Comparison of ENCODE assay signal across 23 cellular contexts in genomic region chr4:129063640-129064039, GRCh38. TPM values are rescaled to one million over a fixed set of nuclear protein-coding genes. Genes with fewer than 3 reads are reported as not detected.
DNase-seq lines count a peak whose midpoint lies in the region; ATAC-seq, FAIRE-seq and TF ChIP-seq lines count a peak whose summit lies in the region.
"Had no signal": no experiment of that assay in that cellular context is flagged by ENCODE, and none has a peak within 500 bp of the region (broad histone marks: within the 10 kb centered on the region; RNA-seq: fewer than 3 reads in every experiment).

No MANE protein-coding gene starts in this region.

- H3K9me3 Mint-ChIP-seq in activated CD8-positive, alpha-beta memory T cell treated with anti-CD3 and anti-CD28 coated beads, Interleukin-2, amount 10 ng/mL, durations not matched to agents 7 days and 5 days (ENCODE audit: low read depth): peaks cover 31% of the 10 kb centered on the region

- no TSS peak for BruUV-seq in mammary epithelial cell (replicated peaks; lab: Mats Ljungman, UMichigan)

- H3K79me2 ChIP-seq in mammary epithelial cell (ENCODE audit: insufficient read depth, low read length): no peaks in the 10 kb centered on the region

- WGBS in mammary epithelial cell (ENCODE audit: low coverage, missing lambda C conversion rate): 83% methylated on average over 2 of the region's 2 CpGs
- 91 to 100% methylated on average over 2 of the region's 2 CpGs for WGBS in tibial nerve, 2 donors

- no peak overlapping the region for H3K4me2 ChIP-seq in mammary epithelial cell (ENCODE audit: insufficient read depth, low read depth, low read length)
- H3K4me2 ChIP-seq: BLaER1 had no signal

- H3K27me3 ChIP-seq in mammary epithelial cell (ENCODE audit: insufficient read depth, low read length): no peaks in the 10 kb centered on the region
- H3K27me3 ChIP-seq in breast epithelium: no peaks in the 10 kb centered on the region
- no peaks in the 10 kb centered on the region for H3K27me3 ChIP-seq in bronchial epithelial cell (ENCODE audit: control insufficient read depth, insufficient read depth, low read length)
- no peaks in the 10 kb centered on the region for H3K27me3 ChIP-seq in foreskin keratinocyte
- H3K27me3 ChIP-seq in subcutaneous abdominal adipose tissue (ENCODE audit: control insufficient read depth in 5 of 5, insufficient read depth in 4 of 5, low read length in 5 of 5): no peaks in the 10 kb centered on the region
- no peaks in the 10 kb centered on the region for H3K27me3 ChIP-seq in tibial nerve
- H3K27me3 ChIP-seq: BLaER1 had no signal

- no peaks in the 10 kb centered on the region for H4K20me1 ChIP-seq in mammary epithelial cell (ENCODE audit: insufficient read depth, low read length)
- H4K20me1 ChIP-seq: BLaER1 had no signal

- peaks cover 74% of the 10 kb centered on the region for H3K36me3 Mint-ChIP-seq in activated CD8-positive, alpha-beta memory T cell treated with anti-CD3 and anti-CD28 coated beads, Interleukin-2, amount 10 ng/mL, durations not matched to agents 7 days and 5 days

- no peak for FAIRE-seq in bronchial epithelial cell (lab: Jason Lieb, UNC)
- FAIRE-seq: A204.1, G401.6, GM12892, H54 had no signal

- TF ChIP-seq POLR2A in breast epithelium (IDR thresholded peaks at IDR 0.05) (no peak), tibial nerve (IDR thresholded peaks at IDR 0.05) (no peak)

- dilution Hi-C loops in mammary epithelial cell (cut with HindIII; ENCODE audit: low sequenced_read_pairs): no loop called here

- no peak overlapping the region for H2AFZ ChIP-seq in mammary epithelial cell (ENCODE audit: low read depth, low read length)

- no peak overlapping the region for H3K27ac Mint-ChIP-seq in activated CD8-positive, alpha-beta memory T cell treated with anti-CD3 and anti-CD28 coated beads, Interleukin-2, amount 10 ng/mL, durations not matched to agents 7 days and 5 days
- H3K27ac Mint-ChIP-seq: B cell; CD4-positive, CD25-positive, alpha-beta regulatory T cell; CD8-positive, alpha-beta T cell had no signal

- H3K36me3 ChIP-seq in mammary epithelial cell (ENCODE audit: insufficient read depth, low read length) (no peaks in the 10 kb centered on the region), breast epithelium (no peaks in the 10 kb centered on the region), bronchial epithelial cell (ENCODE audit: control insufficient read depth, insufficient read depth, low read length) (no peaks in the 10 kb centered on the region), subcutaneous abdominal adipose tissue (ENCODE audit: control insufficient read depth in 5 of 5, insufficient read depth in 5 of 5, low read length in 5 of 5) (peaks cover 0 to 14% (median 10%) of the 10 kb centered on the region in 5 donors), tibial nerve (peaks cover 0 to 44% (median 0%) of the 10 kb centered on the region in 3 donors)
- H3K36me3 ChIP-seq: HAP-1 had no signal

- H3K9ac ChIP-seq in mammary epithelial cell (ENCODE audit: insufficient read depth, low read length) (no peak overlapping the region), subcutaneous abdominal adipose tissue (ENCODE audit: low read length in 5 of 5) (no peak overlapping the region)
- H3K9ac ChIP-seq: BLaER1 had no signal

- DNase-seq in mammary epithelial cell: peak; percentile 3
- DNase-seq in breast epithelium (ENCODE audit: low spot score in 2 of 2): no peak
- peak; percentile 57 for DNase-seq in bronchial epithelial cell (ENCODE audit: low read depth)
- DNase-seq in foreskin keratinocyte: peak in 1 of 2 donors; percentile 4
- no peak for DNase-seq in activated CD8-positive, alpha-beta memory T cell treated with anti-CD3 and anti-CD28 coated beads, Interleukin-2, amount 10 ng/mL, durations not matched to agents 7 days and 5 days
- no peak for DNase-seq in tibial nerve (ENCODE audit: low spot score in 2 of 2)
- DNase-seq: Caco-2; CD4-positive, CD25-positive, alpha-beta regulatory T cell; CD8-positive, alpha-beta T cell; DMS153; DND-41; GOT3 had no signal

- H3K4me3 Mint-ChIP-seq in activated CD8-positive, alpha-beta memory T cell treated with anti-CD3 and anti-CD28 coated beads, Interleukin-2, amount 10 ng/mL, durations not matched to agents 7 days and 5 days: no peak overlapping the region
- H3K4me3 Mint-ChIP-seq: B cell; CD4-positive, CD25-positive, alpha-beta regulatory T cell; CD8-positive, alpha-beta T cell had no signal

- in situ Hi-C loops in mammary epithelial cell (cut with MboI; ENCODE audit: low sequenced_read_pairs in 2 of 2): no loop called here

- H3K27me3 Mint-ChIP-seq in activated CD8-positive, alpha-beta memory T cell treated with anti-CD3 and anti-CD28 coated beads, Interleukin-2, amount 10 ng/mL, durations not matched to agents 7 days and 5 days: no peaks in the 10 kb centered on the region
- H3K27me3 Mint-ChIP-seq: B cell; CD4-positive, CD25-positive, alpha-beta regulatory T cell had no signal

- H3K9me3 ChIP-seq in mammary epithelial cell (replicated peaks; ENCODE audit: insufficient read depth, low read length) (peaks cover 12% of the 10 kb centered on the region), breast epithelium (peaks cover 39 to 67% of the 10 kb centered on the region in 2 donors), subcutaneous abdominal adipose tissue (ENCODE audit: control insufficient read depth in 5 of 5, low read length in 5 of 5) (peaks cover 20 to 53% (median 45%) of the 10 kb centered on the region in 5 donors), tibial nerve (peaks cover 5 to 87% (median 22%) of the 10 kb centered on the region in 4 donors)

- no peaks in the 10 kb centered on the region for H3K4me1 Mint-ChIP-seq in activated CD8-positive, alpha-beta memory T cell treated with anti-CD3 and anti-CD28 coated beads, Interleukin-2, amount 10 ng/mL, durations not matched to agents 7 days and 5 days
- H3K4me1 Mint-ChIP-seq: B cell; CD4-positive, CD25-positive, alpha-beta regulatory T cell had no signal

- CTCF ChIA-PET in mammary epithelial cell (lab: Charles Lee; ENCODE audit: low non-redundant PET): no interaction called here
- CTCF ChIA-PET in activated CD8-positive, alpha-beta memory T cell treated with anti-CD3 and anti-CD28 coated beads, Interleukin-2, amount 10 ng/mL, durations not matched to agents 7 days and 5 days (lab: Charles Lee): no interaction called here

- no peaks in the 10 kb centered on the region for H3K4me1 ChIP-seq in mammary epithelial cell (ENCODE audit: insufficient read depth, low read length)
- no peaks in the 10 kb centered on the region for H3K4me1 ChIP-seq in breast epithelium
- no peaks in the 10 kb centered on the region for H3K4me1 ChIP-seq in foreskin keratinocyte
- H3K4me1 ChIP-seq in subcutaneous abdominal adipose tissue (ENCODE audit: control insufficient read depth in 5 of 5, insufficient read depth in 5 of 5, low read length in 5 of 5): no peaks in the 10 kb centered on the region
- H3K4me1 ChIP-seq in tibial nerve: no peaks in the 10 kb centered on the region
- H3K4me1 ChIP-seq: BLaER1, Caco-2, HAP-1 had no signal

- no peak for TF ChIP-seq EP300 in tibial nerve (IDR thresholded peaks at IDR 0.05)

- TF ChIP-seq CTCF in mammary epithelial cell (conservative IDR thresholded peaks at IDR 0.05 in 1 of 2, IDR thresholded peaks at IDR 0.05 in 1 of 2; ENCODE audit: extremely low read depth in 1 of 2, insufficient read depth in 1 of 2, low read depth in 1 of 2, low read length in 2 of 2): no peak
- no peak for TF ChIP-seq CTCF in breast epithelium (IDR thresholded peaks at IDR 0.05)
- TF ChIP-seq CTCF in bronchial epithelial cell (IDR thresholded peaks at IDR 0.05; ENCODE audit: insufficient read depth, low read length, severe bottlenecking): no peak
- TF ChIP-seq CTCF in foreskin keratinocyte (conservative IDR thresholded peaks at IDR 0.05): no peak
- TF ChIP-seq CTCF in tibial nerve (IDR thresholded peaks at IDR 0.05): no peak

- no peak overlapping the region for H3K27ac ChIP-seq in mammary epithelial cell (ENCODE audit: insufficient read depth, low read depth, low read length)
- H3K27ac ChIP-seq in breast epithelium: no peak overlapping the region
- no peak overlapping the region for H3K27ac ChIP-seq in foreskin keratinocyte
- H3K27ac ChIP-seq in subcutaneous abdominal adipose tissue (ENCODE audit: low read depth, low read length): no peak overlapping the region
- no peak overlapping the region for H3K27ac ChIP-seq in tibial nerve
- H3K27ac ChIP-seq: 22Rv1, BLaER1, C4-2B had no signal

- H3K4me3 ChIP-seq in mammary epithelial cell (replicated peaks in 1 of 3; ENCODE audit: insufficient read depth in 1 of 3, low read depth in 2 of 3, low read length in 3 of 3) (no peak overlapping the region), breast epithelium (no peak overlapping the region), bronchial epithelial cell (ENCODE audit: low read depth, low read length) (no peak overlapping the region), subcutaneous abdominal adipose tissue (ENCODE audit: low read depth in 1 of 5, low read length in 5 of 5) (peak overlapping the region in 3 of 5 donors; percentile 38 to 49 (median 39)), tibial nerve (no peak overlapping the region)
- H3K4me3 ChIP-seq: BLaER1, HAP-1 had no signal

- ATAC-seq in foreskin keratinocyte (peak; percentile 52), HG03139 (IDR thresholded peaks at IDR 0.05; ENCODE audit: unreplicated experiment) (no peak)
- ATAC-seq in activated CD8-positive, alpha-beta memory T cell treated with anti-CD3 and anti-CD28 coated beads, Interleukin-2, amount 10 ng/mL, durations not matched to agents 7 days and 5 days: no peak
- ATAC-seq: CD8-positive, alpha-beta T cell had no signal

- intact Hi-C loops in mammary epithelial cell (cut with micrococcal nuclease) (no loop called here), breast epithelium (cut with DNase I; ENCODE audit: low total_unique reads) (no loop called here)

RNA-seq across cellular contexts. Expression of gene SCLT1, which starts 29.7 kb away (rescaled TPM):
- total RNA-seq in mammary epithelial cell (10 to 100 TPM in 1 of 2 donors, 1 to 10 TPM in 1; 7.2 to 13.3 TPM), breast epithelium (10 to 100 TPM; 11.5 to 23.6 (median 18.7) TPM), bronchial epithelial cell (5.3 and 7.3 TPM in 2 replicates), foreskin keratinocyte (12.1 and 14.2 TPM in 2 replicates), tibial nerve (10 to 100 TPM in 3 of 4 donors, 1 to 10 TPM in 1; 9.2 to 28.8 (median 18.6) TPM)
- polyA plus RNA-seq in mammary epithelial cell (4.2 TPM), foreskin keratinocyte (4.8 and 6.9 TPM in 2 replicates)
- polyA minus RNA-seq in mammary epithelial cell: not detected
- total RNA-seq in activated CD8-positive, alpha-beta memory T cell treated with anti-CD3 and anti-CD28 coated beads, Interleukin-2, amount 10 ng/mL, durations not matched to agents 7 days and 5 days: 10 to 100 TPM; 31.3 to 53.4 TPM

RNA-seq across cellular contexts. Expression of gene C4orf33, which starts 32.3 kb away (rescaled TPM):
- 10 to 100 TPM; 11.5 to 13.3 TPM for total RNA-seq in mammary epithelial cell
- polyA plus RNA-seq in mammary epithelial cell: 6.6 TPM
- polyA minus RNA-seq in mammary epithelial cell: 6.0 TPM
- total RNA-seq in breast epithelium: 10 to 100 TPM; 11.1 to 29.3 (median 12.0) TPM
- total RNA-seq in bronchial epithelial cell: 4.7 and 6.6 TPM in 2 replicates
- total RNA-seq in foreskin keratinocyte: 12.4 and 13.2 TPM in 2 replicates
- polyA plus RNA-seq in foreskin keratinocyte: 8.7 and 9.7 TPM in 2 replicates
- total RNA-seq in activated CD8-positive, alpha-beta memory T cell treated with anti-CD3 and anti-CD28 coated beads, Interleukin-2, amount 10 ng/mL, durations not matched to agents 7 days and 5 days: 10 to 100 TPM; 21.7 to 30.2 TPM
- total RNA-seq in tibial nerve: 10 to 100 TPM in 2 of 4 donors, 1 to 10 TPM in 2; 3.3 to 12.1 (median 8.1) TPM

Comparison
In these comparisons a context has a peak if more than half of its experiments do, and no peak if none do; other contexts are left out.
1. DNase-seq: peak in mammary epithelial cell (single experiment) and bronchial epithelial cell (single experiment); none in breast epithelium (0 of 2), activated CD8-positive, alpha-beta memory T cell treated with anti-CD3 and anti-CD28 coated beads, Interleukin-2, amount 10 ng/mL, durations not matched to agents 7 days and 5 days (single experiment) and tibial nerve (0 of 2).
2. H3K4me3 ChIP-seq: peak in subcutaneous abdominal adipose tissue (3 of 5); none in mammary epithelial cell (0 of 3), breast epithelium (0 of 3), bronchial epithelial cell (single experiment) and tibial nerve (0 of 4).